Comparison of ENCODE assay signal across 1 cellular context in the genomic region with DNA sequence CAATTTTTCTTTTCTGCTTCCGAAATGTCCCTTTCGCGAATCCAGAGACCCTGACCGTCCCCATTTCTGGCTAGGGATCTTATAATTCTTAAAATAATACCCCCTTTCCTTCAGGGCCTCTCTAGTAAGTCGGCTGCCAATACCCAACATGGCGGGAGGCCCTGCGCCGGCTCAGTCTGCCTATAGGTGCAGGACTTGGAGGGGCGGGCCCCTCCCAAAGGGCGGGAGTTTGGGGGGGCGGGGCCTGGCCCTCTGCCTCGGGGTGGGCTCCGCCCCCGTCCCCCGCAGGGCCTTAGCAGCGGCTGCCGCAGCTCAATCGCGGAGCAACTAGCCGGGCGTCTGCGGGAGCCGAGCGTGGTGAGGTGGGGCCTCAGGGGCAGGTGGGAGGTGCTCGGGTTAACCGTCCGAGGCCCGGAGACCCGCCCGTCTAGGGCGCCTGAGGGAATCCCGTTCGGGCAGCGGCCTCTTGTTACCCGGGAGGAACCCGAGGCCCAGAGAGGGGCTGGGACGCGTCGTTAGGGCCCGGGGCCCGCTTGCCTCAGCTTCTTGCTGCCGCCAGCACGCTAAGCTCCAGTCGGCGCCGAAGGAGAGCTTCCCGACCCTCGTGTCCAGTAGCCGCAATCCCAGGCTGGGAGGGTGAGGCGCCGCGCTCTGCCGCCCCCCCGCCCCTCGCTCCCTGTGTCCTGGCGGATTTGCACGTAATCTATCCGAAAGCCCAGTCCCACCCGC.
TF ChIP-seq lines count a peak whose summit lies in the region.

A gene with protein sequence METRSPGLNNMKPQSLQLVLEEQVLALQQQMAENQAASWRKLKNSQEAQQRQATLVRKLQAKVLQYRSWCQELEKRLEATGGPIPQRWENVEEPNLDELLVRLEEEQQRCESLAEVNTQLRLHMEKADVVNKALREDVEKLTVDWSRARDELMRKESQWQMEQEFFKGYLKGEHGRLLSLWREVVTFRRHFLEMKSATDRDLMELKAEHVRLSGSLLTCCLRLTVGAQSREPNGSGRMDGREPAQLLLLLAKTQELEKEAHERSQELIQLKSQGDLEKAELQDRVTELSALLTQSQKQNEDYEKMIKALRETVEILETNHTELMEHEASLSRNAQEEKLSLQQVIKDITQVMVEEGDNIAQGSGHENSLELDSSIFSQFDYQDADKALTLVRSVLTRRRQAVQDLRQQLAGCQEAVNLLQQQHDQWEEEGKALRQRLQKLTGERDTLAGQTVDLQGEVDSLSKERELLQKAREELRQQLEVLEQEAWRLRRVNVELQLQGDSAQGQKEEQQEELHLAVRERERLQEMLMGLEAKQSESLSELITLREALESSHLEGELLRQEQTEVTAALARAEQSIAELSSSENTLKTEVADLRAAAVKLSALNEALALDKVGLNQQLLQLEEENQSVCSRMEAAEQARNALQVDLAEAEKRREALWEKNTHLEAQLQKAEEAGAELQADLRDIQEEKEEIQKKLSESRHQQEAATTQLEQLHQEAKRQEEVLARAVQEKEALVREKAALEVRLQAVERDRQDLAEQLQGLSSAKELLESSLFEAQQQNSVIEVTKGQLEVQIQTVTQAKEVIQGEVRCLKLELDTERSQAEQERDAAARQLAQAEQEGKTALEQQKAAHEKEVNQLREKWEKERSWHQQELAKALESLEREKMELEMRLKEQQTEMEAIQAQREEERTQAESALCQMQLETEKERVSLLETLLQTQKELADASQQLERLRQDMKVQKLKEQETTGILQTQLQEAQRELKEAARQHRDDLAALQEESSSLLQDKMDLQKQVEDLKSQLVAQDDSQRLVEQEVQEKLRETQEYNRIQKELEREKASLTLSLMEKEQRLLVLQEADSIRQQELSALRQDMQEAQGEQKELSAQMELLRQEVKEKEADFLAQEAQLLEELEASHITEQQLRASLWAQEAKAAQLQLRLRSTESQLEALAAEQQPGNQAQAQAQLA (N-terminal part only) (plus strand): TSS at position 718 of the 729 bp plus-strand sequence. CDS start 6,770 bp downstream, outside the sequence.

TF ChIP-seq in HepG2, 621 proteins besides CTCF, POLR2A, EP300 and RAD21 (continued from another document and continues in another):
- TF ChIP-seq, protein P1, sequence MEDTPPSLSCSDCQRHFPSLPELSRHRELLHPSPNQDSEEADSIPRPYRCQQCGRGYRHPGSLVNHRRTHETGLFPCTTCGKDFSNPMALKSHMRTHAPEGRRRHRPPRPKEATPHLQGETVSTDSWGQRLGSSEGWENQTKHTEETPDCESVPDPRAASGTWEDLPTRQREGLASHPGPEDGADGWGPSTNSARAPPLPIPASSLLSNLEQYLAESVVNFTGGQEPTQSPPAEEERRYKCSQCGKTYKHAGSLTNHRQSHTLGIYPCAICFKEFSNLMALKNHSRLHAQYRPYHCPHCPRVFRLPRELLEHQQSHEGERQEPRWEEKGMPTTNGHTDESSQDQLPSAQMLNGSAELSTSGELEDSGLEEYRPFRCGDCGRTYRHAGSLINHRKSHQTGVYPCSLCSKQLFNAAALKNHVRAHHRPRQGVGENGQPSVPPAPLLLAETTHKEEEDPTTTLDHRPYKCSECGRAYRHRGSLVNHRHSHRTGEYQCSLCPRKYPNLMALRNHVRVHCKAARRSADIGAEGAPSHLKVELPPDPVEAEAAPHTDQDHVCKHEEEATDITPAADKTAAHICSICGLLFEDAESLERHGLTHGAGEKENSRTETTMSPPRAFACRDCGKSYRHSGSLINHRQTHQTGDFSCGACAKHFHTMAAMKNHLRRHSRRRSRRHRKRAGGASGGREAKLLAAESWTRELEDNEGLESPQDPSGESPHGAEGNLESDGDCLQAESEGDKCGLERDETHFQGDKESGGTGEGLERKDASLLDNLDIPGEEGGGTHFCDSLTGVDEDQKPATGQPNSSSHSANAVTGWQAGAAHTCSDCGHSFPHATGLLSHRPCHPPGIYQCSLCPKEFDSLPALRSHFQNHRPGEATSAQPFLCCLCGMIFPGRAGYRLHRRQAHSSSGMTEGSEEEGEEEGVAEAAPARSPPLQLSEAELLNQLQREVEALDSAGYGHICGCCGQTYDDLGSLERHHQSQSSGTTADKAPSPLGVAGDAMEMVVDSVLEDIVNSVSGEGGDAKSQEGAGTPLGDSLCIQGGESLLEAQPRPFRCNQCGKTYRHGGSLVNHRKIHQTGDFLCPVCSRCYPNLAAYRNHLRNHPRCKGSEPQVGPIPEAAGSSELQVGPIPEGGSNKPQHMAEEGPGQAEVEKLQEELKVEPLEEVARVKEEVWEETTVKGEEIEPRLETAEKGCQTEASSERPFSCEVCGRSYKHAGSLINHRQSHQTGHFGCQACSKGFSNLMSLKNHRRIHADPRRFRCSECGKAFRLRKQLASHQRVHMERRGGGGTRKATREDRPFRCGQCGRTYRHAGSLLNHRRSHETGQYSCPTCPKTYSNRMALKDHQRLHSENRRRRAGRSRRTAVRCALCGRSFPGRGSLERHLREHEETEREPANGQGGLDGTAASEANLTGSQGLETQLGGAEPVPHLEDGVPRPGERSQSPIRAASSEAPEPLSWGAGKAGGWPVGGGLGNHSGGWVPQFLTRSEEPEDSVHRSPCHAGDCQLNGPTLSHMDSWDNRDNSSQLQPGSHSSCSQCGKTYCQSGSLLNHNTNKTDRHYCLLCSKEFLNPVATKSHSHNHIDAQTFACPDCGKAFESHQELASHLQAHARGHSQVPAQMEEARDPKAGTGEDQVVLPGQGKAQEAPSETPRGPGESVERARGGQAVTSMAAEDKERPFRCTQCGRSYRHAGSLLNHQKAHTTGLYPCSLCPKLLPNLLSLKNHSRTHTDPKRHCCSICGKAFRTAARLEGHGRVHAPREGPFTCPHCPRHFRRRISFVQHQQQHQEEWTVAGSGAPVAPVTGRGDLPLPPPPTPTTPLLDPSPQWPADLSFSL (CRISPR knock-in tag; IDR thresholded peaks at IDR 0.05) = no peak
- TF ChIP-seq ZBTB7B (CRISPR knock-in tag; IDR thresholded peaks at IDR 0.05) (peak; percentile 96), ZNF598 (CRISPR knock-in tag; IDR thresholded peaks at IDR 0.05; ENCODE audit: borderline replicate concordance) (peak; percentile 64; the same call in 1 of the 2 replicates), SP5 (CRISPR knock-in tag; IDR thresholded peaks at IDR 0.05; ENCODE audit: borderline replicate concordance, low read depth) (peak; percentile 81), ZNF274 (CRISPR knock-in tag; IDR thresholded peaks at IDR 0.05) (peak; percentile 88), TOE1 (CRISPR knock-in tag; IDR thresholded peaks at IDR 0.05) (0 out of 2 replicates have a peak, but pooled peaks have one; percentile 32), ZFP1 (CRISPR knock-in tag; IDR thresholded peaks at IDR 0.05) (peak; percentile 80; the same call in 1 of the 2 replicates), ZNF589 (CRISPR knock-in tag; conservative IDR thresholded peaks at IDR 0.05) (0 out of 2 replicates have a peak, but pooled peaks have one; percentile 58), ZNF251 (CRISPR knock-in tag; IDR thresholded peaks at IDR 0.05) (no peak), NKX3-1 (CRISPR knock-in tag; IDR thresholded peaks at IDR 0.05) (peak; percentile 80; the same call in 1 of the 2 replicates), ZNF788 (CRISPR knock-in tag; IDR thresholded peaks at IDR 0.05; ENCODE audit: borderline replicate concordance) (peak; percentile 31; the same call in 1 of the 2 replicates), RFX3 (CRISPR knock-in tag; IDR thresholded peaks at IDR 0.05) (peak; percentile 14; the same call in 1 of the 2 replicates), ZNF629 (CRISPR knock-in tag; conservative IDR thresholded peaks at IDR 0.05) (no peak), RBM39 (IDR thresholded peaks at IDR 0.05; ENCODE audit: low read depth, low read length, poor library complexity, severe bottlenecking) (peak; percentile 68), FOXA3 (CRISPR knock-in tag; IDR thresholded peaks at IDR 0.05) (peak; percentile 52; the same call in 1 of the 2 replicates), JUN (CRISPR knock-in tag; IDR thresholded peaks at IDR 0.05) (no peak), NONO (IDR thresholded peaks at IDR 0.05) (no peak), NONO (CRISPR knock-in tag; conservative IDR thresholded peaks at IDR 0.05) (peak; percentile 76; the same call in 1 of the 2 replicates), ZNF672 (CRISPR knock-in tag; IDR thresholded peaks at IDR 0.05) (no peak), ZNF224 (CRISPR knock-in tag; IDR thresholded peaks at IDR 0.05) (no peak; the same call in none of the 2 replicates), MZF1 (CRISPR knock-in tag; IDR thresholded peaks at IDR 0.05; ENCODE audit: borderline replicate concordance) (peak; percentile 98), ZNF780A (CRISPR knock-in tag; IDR thresholded peaks at IDR 0.05) (0 out of 2 replicates have a peak, but pooled peaks have one; percentile 4)
- TF ChIP-seq, protein P2, sequence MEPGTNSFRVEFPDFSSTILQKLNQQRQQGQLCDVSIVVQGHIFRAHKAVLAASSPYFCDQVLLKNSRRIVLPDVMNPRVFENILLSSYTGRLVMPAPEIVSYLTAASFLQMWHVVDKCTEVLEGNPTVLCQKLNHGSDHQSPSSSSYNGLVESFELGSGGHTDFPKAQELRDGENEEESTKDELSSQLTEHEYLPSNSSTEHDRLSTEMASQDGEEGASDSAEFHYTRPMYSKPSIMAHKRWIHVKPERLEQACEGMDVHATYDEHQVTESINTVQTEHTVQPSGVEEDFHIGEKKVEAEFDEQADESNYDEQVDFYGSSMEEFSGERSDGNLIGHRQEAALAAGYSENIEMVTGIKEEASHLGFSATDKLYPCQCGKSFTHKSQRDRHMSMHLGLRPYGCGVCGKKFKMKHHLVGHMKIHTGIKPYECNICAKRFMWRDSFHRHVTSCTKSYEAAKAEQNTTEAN (CRISPR knock-in tag; conservative IDR thresholded peaks at IDR 0.05) = peak; percentile 84
- TF ChIP-seq, protein P3, sequence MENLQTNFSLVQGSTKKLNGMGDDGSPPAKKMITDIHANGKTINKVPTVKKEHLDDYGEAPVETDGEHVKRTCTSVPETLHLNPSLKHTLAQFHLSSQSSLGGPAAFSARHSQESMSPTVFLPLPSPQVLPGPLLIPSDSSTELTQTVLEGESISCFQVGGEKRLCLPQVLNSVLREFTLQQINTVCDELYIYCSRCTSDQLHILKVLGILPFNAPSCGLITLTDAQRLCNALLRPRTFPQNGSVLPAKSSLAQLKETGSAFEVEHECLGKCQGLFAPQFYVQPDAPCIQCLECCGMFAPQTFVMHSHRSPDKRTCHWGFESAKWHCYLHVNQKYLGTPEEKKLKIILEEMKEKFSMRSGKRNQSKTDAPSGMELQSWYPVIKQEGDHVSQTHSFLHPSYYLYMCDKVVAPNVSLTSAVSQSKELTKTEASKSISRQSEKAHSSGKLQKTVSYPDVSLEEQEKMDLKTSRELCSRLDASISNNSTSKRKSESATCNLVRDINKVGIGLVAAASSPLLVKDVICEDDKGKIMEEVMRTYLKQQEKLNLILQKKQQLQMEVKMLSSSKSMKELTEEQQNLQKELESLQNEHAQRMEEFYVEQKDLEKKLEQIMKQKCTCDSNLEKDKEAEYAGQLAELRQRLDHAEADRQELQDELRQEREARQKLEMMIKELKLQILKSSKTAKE (CRISPR knock-in tag; IDR thresholded peaks at IDR 0.05; ENCODE audit: borderline replicate concordance) = no peak
- TF ChIP-seq, protein P4, sequence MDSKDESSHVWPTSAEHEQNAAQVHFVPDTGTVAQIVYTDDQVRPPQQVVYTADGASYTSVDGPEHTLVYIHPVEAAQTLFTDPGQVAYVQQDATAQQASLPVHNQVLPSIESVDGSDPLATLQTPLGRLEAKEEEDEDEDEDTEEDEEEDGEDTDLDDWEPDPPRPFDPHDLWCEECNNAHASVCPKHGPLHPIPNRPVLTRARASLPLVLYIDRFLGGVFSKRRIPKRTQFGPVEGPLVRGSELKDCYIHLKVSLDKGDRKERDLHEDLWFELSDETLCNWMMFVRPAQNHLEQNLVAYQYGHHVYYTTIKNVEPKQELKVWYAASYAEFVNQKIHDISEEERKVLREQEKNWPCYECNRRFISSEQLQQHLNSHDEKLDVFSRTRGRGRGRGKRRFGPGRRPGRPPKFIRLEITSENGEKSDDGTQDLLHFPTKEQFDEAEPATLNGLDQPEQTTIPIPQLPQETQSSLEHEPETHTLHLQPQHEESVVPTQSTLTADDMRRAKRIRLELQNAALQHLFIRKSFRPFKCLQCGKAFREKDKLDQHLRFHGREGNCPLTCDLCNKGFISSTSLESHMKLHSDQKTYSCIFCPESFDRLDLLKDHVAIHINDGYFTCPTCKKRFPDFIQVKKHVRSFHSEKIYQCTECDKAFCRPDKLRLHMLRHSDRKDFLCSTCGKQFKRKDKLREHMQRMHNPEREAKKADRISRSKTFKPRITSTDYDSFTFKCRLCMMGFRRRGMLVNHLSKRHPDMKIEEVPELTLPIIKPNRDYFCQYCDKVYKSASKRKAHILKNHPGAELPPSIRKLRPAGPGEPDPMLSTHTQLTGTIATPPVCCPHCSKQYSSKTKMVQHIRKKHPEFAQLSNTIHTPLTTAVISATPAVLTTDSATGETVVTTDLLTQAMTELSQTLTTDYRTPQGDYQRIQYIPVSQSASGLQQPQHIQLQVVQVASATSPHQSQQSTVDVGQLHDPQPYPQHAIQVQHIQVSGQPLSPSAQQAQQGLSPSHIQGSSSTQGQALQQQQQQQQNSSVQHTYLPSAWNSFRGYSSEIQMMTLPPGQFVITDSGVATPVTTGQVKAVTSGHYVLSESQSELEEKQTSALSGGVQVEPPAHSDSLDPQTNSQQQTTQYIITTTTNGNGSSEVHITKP (CRISPR knock-in tag; IDR thresholded peaks at IDR 0.05; ENCODE audit: low read depth) = no peak; the same call in 1 of the 2 replicates
- TF ChIP-seq, protein P5, sequence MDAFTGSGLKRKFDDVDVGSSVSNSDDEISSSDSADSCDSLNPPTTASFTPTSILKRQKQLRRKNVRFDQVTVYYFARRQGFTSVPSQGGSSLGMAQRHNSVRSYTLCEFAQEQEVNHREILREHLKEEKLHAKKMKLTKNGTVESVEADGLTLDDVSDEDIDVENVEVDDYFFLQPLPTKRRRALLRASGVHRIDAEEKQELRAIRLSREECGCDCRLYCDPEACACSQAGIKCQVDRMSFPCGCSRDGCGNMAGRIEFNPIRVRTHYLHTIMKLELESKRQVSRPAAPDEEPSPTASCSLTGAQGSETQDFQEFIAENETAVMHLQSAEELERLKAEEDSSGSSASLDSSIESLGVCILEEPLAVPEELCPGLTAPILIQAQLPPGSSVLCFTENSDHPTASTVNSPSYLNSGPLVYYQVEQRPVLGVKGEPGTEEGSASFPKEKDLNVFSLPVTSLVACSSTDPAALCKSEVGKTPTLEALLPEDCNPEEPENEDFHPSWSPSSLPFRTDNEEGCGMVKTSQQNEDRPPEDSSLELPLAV (CRISPR knock-in tag; conservative IDR thresholded peaks at IDR 0.05; ENCODE audit: low read depth) = no peak
- TF ChIP-seq, protein P6, sequence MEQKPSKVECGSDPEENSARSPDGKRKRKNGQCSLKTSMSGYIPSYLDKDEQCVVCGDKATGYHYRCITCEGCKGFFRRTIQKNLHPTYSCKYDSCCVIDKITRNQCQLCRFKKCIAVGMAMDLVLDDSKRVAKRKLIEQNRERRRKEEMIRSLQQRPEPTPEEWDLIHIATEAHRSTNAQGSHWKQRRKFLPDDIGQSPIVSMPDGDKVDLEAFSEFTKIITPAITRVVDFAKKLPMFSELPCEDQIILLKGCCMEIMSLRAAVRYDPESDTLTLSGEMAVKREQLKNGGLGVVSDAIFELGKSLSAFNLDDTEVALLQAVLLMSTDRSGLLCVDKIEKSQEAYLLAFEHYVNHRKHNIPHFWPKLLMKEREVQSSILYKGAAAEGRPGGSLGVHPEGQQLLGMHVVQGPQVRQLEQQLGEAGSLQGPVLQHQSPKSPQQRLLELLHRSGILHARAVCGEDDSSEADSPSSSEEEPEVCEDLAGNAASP (CRISPR knock-in tag; IDR thresholded peaks at IDR 0.05; ENCODE audit: borderline replicate concordance) = peak; percentile 64
- TF ChIP-seq, protein P7, sequence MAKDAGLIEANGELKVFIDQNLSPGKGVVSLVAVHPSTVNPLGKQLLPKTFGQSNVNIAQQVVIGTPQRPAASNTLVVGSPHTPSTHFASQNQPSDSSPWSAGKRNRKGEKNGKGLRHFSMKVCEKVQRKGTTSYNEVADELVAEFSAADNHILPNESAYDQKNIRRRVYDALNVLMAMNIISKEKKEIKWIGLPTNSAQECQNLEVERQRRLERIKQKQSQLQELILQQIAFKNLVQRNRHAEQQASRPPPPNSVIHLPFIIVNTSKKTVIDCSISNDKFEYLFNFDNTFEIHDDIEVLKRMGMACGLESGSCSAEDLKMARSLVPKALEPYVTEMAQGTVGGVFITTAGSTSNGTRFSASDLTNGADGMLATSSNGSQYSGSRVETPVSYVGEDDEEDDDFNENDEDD (CRISPR knock-in tag; IDR thresholded peaks at IDR 0.05; ENCODE audit: borderline replicate concordance) = peak; percentile 80; the same call in 1 of the 2 replicates
